Comparison of ENCODE assay signal across 8 cellular contexts in genomic region chr4:6782147-6782845, GRCh38. TPM values are rescaled to one million over a fixed set of nuclear protein-coding genes. Genes with fewer than 3 reads are reported as not detected.
DNase-seq lines count a peak whose midpoint lies in the region; ATAC-seq and TF ChIP-seq lines count a peak whose summit lies in the region.

A gene with protein sequence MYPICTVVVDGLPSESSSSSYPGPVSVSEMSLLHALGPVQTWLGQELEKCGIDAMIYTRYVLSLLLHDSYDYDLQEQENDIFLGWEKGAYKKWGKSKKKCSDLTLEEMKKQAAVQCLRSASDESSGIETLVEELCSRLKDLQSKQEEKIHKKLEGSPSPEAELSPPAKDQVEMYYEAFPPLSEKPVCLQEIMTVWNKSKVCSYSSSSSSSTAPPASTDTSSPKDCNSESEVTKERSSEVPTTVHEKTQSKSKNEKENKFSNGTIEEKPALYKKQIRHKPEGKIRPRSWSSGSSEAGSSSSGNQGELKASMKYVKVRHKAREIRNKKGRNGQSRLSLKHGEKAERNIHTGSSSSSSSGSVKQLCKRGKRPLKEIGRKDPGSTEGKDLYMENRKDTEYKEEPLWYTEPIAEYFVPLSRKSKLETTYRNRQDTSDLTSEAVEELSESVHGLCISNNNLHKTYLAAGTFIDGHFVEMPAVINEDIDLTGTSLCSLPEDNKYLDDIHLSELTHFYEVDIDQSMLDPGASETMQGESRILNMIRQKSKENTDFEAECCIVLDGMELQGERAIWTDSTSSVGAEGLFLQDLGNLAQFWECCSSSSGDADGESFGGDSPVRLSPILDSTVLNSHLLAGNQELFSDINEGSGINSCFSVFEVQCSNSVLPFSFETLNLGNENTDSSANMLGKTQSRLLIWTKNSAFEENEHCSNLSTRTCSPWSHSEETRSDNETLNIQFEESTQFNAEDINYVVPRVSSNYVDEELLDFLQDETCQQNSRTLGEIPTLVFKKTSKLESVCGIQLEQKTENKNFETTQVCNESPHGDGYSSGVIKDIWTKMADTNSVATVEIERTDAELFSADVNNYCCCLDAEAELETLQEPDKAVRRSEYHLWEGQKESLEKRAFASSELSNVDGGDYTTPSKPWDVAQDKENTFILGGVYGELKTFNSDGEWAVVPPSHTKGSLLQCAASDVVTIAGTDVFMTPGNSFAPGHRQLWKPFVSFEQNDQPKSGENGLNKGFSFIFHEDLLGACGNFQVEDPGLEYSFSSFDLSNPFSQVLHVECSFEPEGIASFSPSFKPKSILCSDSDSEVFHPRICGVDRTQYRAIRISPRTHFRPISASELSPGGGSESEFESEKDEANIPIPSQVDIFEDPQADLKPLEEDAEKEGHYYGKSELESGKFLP (N-terminal part only) (plus strand): TSS chr4:6782727. CDS start chr4:6824454, 41,727 bp downstream.

- H3K9ac ChIP-seq in OCI-LY1 (ENCODE audit: low read length) = peak within 1 kb of the TSS; percentile 94

- H4K20me1 ChIP-seq in OCI-LY1 (ENCODE audit: insufficient read depth, low read length) = no peaks in the 10 kb centered on the region

- H3K9me2 ChIP-seq in OCI-LY1 (ENCODE audit: low read depth, low read length) = no peaks in the 10 kb centered on the region

- no peak for TF ChIP-seq CTCF in OCI-LY1 (IDR thresholded peaks at IDR 0.05; ENCODE audit: low read length)

- no peaks in the 10 kb centered on the region; the same call in 1 of the 2 replicates for H3K36me3 ChIP-seq in OCI-LY1 (ENCODE audit: insufficient read depth, low read length)

- H3K4me2 ChIP-seq in OCI-LY1 (ENCODE audit: low read length) = peak within 1 kb of the TSS; percentile 91

- H3K9me3 ChIP-seq in OCI-LY1 (ENCODE audit: low read length) (no peaks in the 10 kb centered on the region), mononuclear cell (ENCODE audit: low read depth, low read length) (no peaks in the 10 kb centered on the region)

- peaks cover 10% of the 10 kb centered on the region; the same call in 1 of the 2 replicates for H3K79me2 ChIP-seq in OCI-LY1 (ENCODE audit: insufficient read depth, low read length)

- peak; percentile 70 for ATAC-seq in GM21447 (IDR thresholded peaks at IDR 0.05; ENCODE audit: unreplicated experiment)

- H2AFZ ChIP-seq in OCI-LY1 (ENCODE audit: low read length) = no peak within 1 kb of the TSS

- H3K4me1 ChIP-seq in OCI-LY1 (ENCODE audit: insufficient read depth, low read length, severe bottlenecking) (peaks cover 36% of the 10 kb centered on the region), mononuclear cell (ENCODE audit: insufficient read depth, low read length) (peaks cover 40% of the 10 kb centered on the region)

- H3F3A ChIP-seq in OCI-LY1 (ENCODE audit: insufficient read depth, low read length) = 0 out of 2 replicates have a peak, but pooled peaks cover 3% of the 10 kb centered on the region

- H3K4me3 ChIP-seq in OCI-LY1 (ENCODE audit: low read depth, low read length, poor library complexity, severe bottlenecking) (peak within 1 kb of the TSS; percentile 90), mononuclear cell (ENCODE audit: low read length) (peak within 1 kb of the TSS; percentile 86)

- peak within 1 kb of the TSS; percentile 43 for H3K27ac ChIP-seq in OCI-LY1 (ENCODE audit: low read depth, low read length, poor library complexity, severe bottlenecking)

- no peaks in the 10 kb centered on the region for H3K27me3 ChIP-seq in OCI-LY1 (ENCODE audit: insufficient read depth, low read length)
- H3K27me3 ChIP-seq in mononuclear cell (ENCODE audit: insufficient read depth, low read length) = no peaks in the 10 kb centered on the region

- peak; percentile 97 for DNase-seq in D341Med (ENCODE audit: low spot score)
- peak; percentile 93 for DNase-seq in HuH-7 (ENCODE audit: low spot score)
- peak; percentile 94 for DNase-seq in activated CD8-positive, alpha-beta memory T cell treated with anti-CD3 and anti-CD28 coated beads, Interleukin-2, amount 50 U/mL, for 48 hours
- peak; percentile 92 for DNase-seq in epidermal melanocyte (ENCODE audit: insufficient read length, low spot score)
- peak; percentile 82 to 83 for DNase-seq in stimulated activated CD8-positive, alpha-beta memory T cell treated with anti-CD3 and anti-CD28 coated beads, Interleukin-2, amount 100 ng/mL, for 48 hours (ENCODE audit: low read depth in 2 of 2)

RNA-seq across cellular contexts. Expression of the gene that starts here (rescaled TPM):
- 28.4 TPM for total RNA-seq in mononuclear cell

Comparison
In these comparisons a context has a peak if more than half of its experiments do, and no peak if none do; other contexts are left out.
1. Peak in every context shown above with its lines: DNase-seq, ATAC-seq, H3K4me3 ChIP-seq and H3K27ac ChIP-seq.